30 cellular contexts compared by ENCODE assay signal in genomic region chr12:124485371-124485770, GRCh38.
"Had no signal": no experiment of that assay in that cellular context is flagged by ENCODE, and none has a peak within 500 bp of the region (broad histone marks: within the 10 kb centered on the region; RNA-seq: fewer than 3 reads in every experiment).

No MANE protein-coding gene starts in this region.

- ATAC-seq: activated CD4-positive, CD25-positive, alpha-beta regulatory T cell treated with anti-CD3 and anti-CD28 coated beads, Interleukin-2, amount 50 U/mL, for 24 hours; foreskin keratinocyte; left cardiac atrium; naive thymus-derived CD4-positive, alpha-beta T cell; stimulated activated naive CD8-positive, alpha-beta T cell treated with anti-CD3 and anti-CD28 coated beads, Interleukin-15, Interleukin-2, amounts not matched to agents 100 U/mL and 50 U/mL, for 24 hours had no signal

- H3K9me3 ChIP-seq: ascending aorta, esophagus muscularis mucosa, right atrium auricular region, thoracic aorta, uterus had no signal

- H3K9me3 Mint-ChIP-seq: activated naive CD4-positive, alpha-beta T cell treated with anti-CD3 and anti-CD28 coated beads, Interleukin-2, amount 10 ng/mL, durations not matched to agents 7 days and 5 days; activated naive CD8-positive, alpha-beta T cell treated with anti-CD3 and anti-CD28 coated beads, Interleukin-2, amount 10 ng/mL, durations not matched to agents 7 days and 5 days; activated T-cell treated with anti-CD3 and anti-CD28 coated beads, Interleukin-2, amount 50 U/mL, for 24 hours; brain; dendritic cell treated with granulocyte-macrophage colony-stimulating factor and Interleukin-4, amounts not matched to agents 40 ng/mL and 50 ng/mL, for 4 days; neural crest cell; T-helper 1 cell treated with Interleukin-12 subunit alpha and Interleukin-12 subunit beta and Interleukin-4 antibody, amounts not matched to agents 30 μg/mL and 1 μg/mL, for 36 hours; type B pancreatic cell had no signal

- H3K4me3 ChIP-seq: ascending aorta, esophagus muscularis mucosa, right atrium auricular region, thoracic aorta, uterus had no signal

- H3K27ac Mint-ChIP-seq: activated naive CD4-positive, alpha-beta T cell treated with anti-CD3 and anti-CD28 coated beads, Interleukin-2, amount 10 ng/mL, durations not matched to agents 7 days and 5 days; activated T-cell treated with anti-CD3 and anti-CD28 coated beads, Interleukin-2, amount 50 U/mL, for 24 hours; dendritic cell treated with granulocyte-macrophage colony-stimulating factor and Interleukin-4, amounts not matched to agents 40 ng/mL and 50 ng/mL, for 4 days; T-helper 1 cell treated with Interleukin-12 subunit alpha and Interleukin-12 subunit beta and Interleukin-4 antibody, amounts not matched to agents 30 μg/mL and 1 μg/mL, for 36 hours had no signal

- H3K36me3 ChIP-seq: uterus had no signal

- H3K27me3 ChIP-seq: ascending aorta, esophagus muscularis mucosa, foreskin keratinocyte, right atrium auricular region, uterus had no signal

- H3K27ac ChIP-seq: ascending aorta, foreskin keratinocyte, right atrium auricular region, thoracic aorta, WERI-Rb-1 had no signal

- H3K4me1 ChIP-seq: foreskin keratinocyte had no signal

- H3K27me3 Mint-ChIP-seq: activated naive CD4-positive, alpha-beta T cell treated with anti-CD3 and anti-CD28 coated beads, Interleukin-2, amount 10 ng/mL, durations not matched to agents 7 days and 5 days; activated naive CD8-positive, alpha-beta T cell treated with anti-CD3 and anti-CD28 coated beads, Interleukin-2, amount 10 ng/mL, durations not matched to agents 7 days and 5 days; activated T-cell treated with anti-CD3 and anti-CD28 coated beads, Interleukin-2, amount 50 U/mL, for 24 hours; brain; dendritic cell treated with granulocyte-macrophage colony-stimulating factor and Interleukin-4, amounts not matched to agents 40 ng/mL and 50 ng/mL, for 4 days; naive thymus-derived CD4-positive, alpha-beta T cell; type B pancreatic cell had no signal

- DNase-seq: activated CD4-positive, alpha-beta T cell treated with anti-CD3 and anti-CD28 coated beads for 48 hours; activated CD4-positive, alpha-beta T cell treated with anti-CD3 and anti-CD28 coated beads, Interleukin-2, amount 50 U/mL, for 48 hours; activated CD8-positive, alpha-beta memory T cell treated with anti-CD3 and anti-CD28 coated beads, Interleukin-2, amount 50 U/mL, for 48 hours; activated gamma-delta T cell; activated naive CD4-positive, alpha-beta T cell treated with anti-CD3 and anti-CD28 coated beads, Interleukin-2, amount 10 ng/mL, durations not matched to agents 7 days and 5 days; activated naive CD8-positive, alpha-beta T cell treated with anti-CD3 and anti-CD28 coated beads, Interleukin-2, amount 10 ng/mL, durations not matched to agents 7 days and 5 days; activated T-cell treated with anti-CD3 and anti-CD28 coated beads, Interleukin-2, amount 50 U/mL, for 24 hours; central memory CD4-positive, alpha-beta T cell; foreskin keratinocyte; islet precursor cell; left cardiac atrium; midbrain; naive thymus-derived CD4-positive, alpha-beta T cell; stimulated activated CD4-positive, alpha-beta T cell treated with anti-CD3 and anti-CD28 coated beads, Interleukin-15, amount 100 ng/mL, for 24 hours; stimulated activated CD4-positive, alpha-beta T cell treated with anti-CD3 and anti-CD28 coated beads, Interleukin-2, amount 100 ng/mL, for 24 hours; stimulated activated naive CD8-positive, alpha-beta T cell treated with anti-CD3 and anti-CD28 coated beads, Interleukin-15, Interleukin-2, amounts not matched to agents 100 U/mL and 50 U/mL, for 24 hours; SW 1271; T1000; uterus; WERI-Rb-1 had no signal

- H3K4me3 Mint-ChIP-seq: activated naive CD4-positive, alpha-beta T cell treated with anti-CD3 and anti-CD28 coated beads, Interleukin-2, amount 10 ng/mL, durations not matched to agents 7 days and 5 days; activated naive CD8-positive, alpha-beta T cell treated with anti-CD3 and anti-CD28 coated beads, Interleukin-2, amount 10 ng/mL, durations not matched to agents 7 days and 5 days; activated T-cell treated with anti-CD3 and anti-CD28 coated beads, Interleukin-2, amount 50 U/mL, for 24 hours; brain; dendritic cell treated with granulocyte-macrophage colony-stimulating factor and Interleukin-4, amounts not matched to agents 40 ng/mL and 50 ng/mL, for 4 days; naive thymus-derived CD4-positive, alpha-beta T cell; neural crest cell; T-helper 1 cell treated with Interleukin-12 subunit alpha and Interleukin-12 subunit beta and Interleukin-4 antibody, amounts not matched to agents 30 μg/mL and 1 μg/mL, for 36 hours; type B pancreatic cell had no signal
